ENCODE assay signal across 1 cellular context in genomic region chr1:230787471-230787870, GRCh38.
TF ChIP-seq lines count a peak whose summit lies in the region.

No MANE protein-coding gene starts in this region.

TF ChIP-seq in HepG2, 621 proteins besides CTCF, POLR2A, EP300 and RAD21:
- TF ChIP-seq BCL3 (CRISPR knock-in tag; IDR thresholded peaks at IDR 0.05) (no peak), PLRG1 (conservative IDR thresholded peaks at IDR 0.05) (no peak), IRX3 (CRISPR knock-in tag; IDR thresholded peaks at IDR 0.05; ENCODE audit: borderline replicate concordance, low read depth) (no peak), PCBP2 (optimal IDR thresholded peaks at IDR 0.05; ENCODE audit: low read depth, low read length, poor library complexity, severe bottlenecking) (no peak), NFKBIZ (CRISPR knock-in tag; IDR thresholded peaks at IDR 0.05) (no peak), SIX1 (CRISPR knock-in tag; IDR thresholded peaks at IDR 0.05; ENCODE audit: borderline replicate concordance) (no peak), NCOA1 (CRISPR knock-in tag; IDR thresholded peaks at IDR 0.05) (no peak), ATF4 (CRISPR knock-in tag; IDR thresholded peaks at IDR 0.05) (no peak), BATF2 (CRISPR knock-in tag; IDR thresholded peaks at IDR 0.05) (no peak), ZNF512B (CRISPR knock-in tag; IDR thresholded peaks at IDR 0.05; ENCODE audit: borderline replicate concordance) (no peak), SRSF1 (optimal IDR thresholded peaks at IDR 0.05; ENCODE audit: low read depth, low read length) (no peak)
